ENCODE assay signal across 9 cellular contexts in genomic region chr15:82950746-82951370, GRCh38. TPM values are rescaled to one million over a fixed set of nuclear protein-coding genes. Genes with fewer than 3 reads are reported as not detected.
DNase-seq lines count a peak whose midpoint lies in the region; ATAC-seq and TF ChIP-seq lines count a peak whose summit lies in the region.
"Had no signal": no experiment of that assay in that cellular context is flagged by ENCODE, and none has a peak within 500 bp of the region (broad histone marks: within the 10 kb centered on the region; RNA-seq: fewer than 3 reads in every experiment).

No MANE protein-coding gene starts in this region.

- ATAC-seq in HG02623 (IDR thresholded peaks at IDR 0.05; ENCODE audit: unreplicated experiment) (peak; percentile 45), activated B cell treated with CpG ODN at 0.5 μM for 24 hours (ENCODE audit: low read depth) (peak; percentile 35), gastrocnemius medialis (no peak), HG03280 (IDR thresholded peaks at IDR 0.05; ENCODE audit: unreplicated experiment) (no peak)

- H3K4me3 ChIP-seq in gastrocnemius medialis, result peak overlapping the region; percentile 62 to 75 (median 63)

- TF ChIP-seq POLR2A in gastrocnemius medialis (IDR thresholded peaks at IDR 0.05), result no peak

- peak overlapping the region; percentile 91 to 95 (median 92) for H3K27ac ChIP-seq in gastrocnemius medialis

- DNase-seq in NCI-H2107 treated with DMSO at 0.1 percent for 48 hours (lab: John Stamatoyannopoulos, UW; ENCODE audit: unreplicated experiment) (peak; percentile 22), NCI-H2107 (lab: John Stamatoyannopoulos, UW) (no peak), activated B cell treated with CpG ODN at 0.5 μM for 24 hours (no peak), gastrocnemius medialis (no peak), GF-D8 (lab: John Stamatoyannopoulos, UW) (no peak), activated T-cell treated with anti-CD3 and anti-CD28 coated beads for 4 hours (no peak)

- intact Hi-C loops in activated B cell treated with CpG ODN at 0.5 μM for 24 hours (cut with micrococcal nuclease) (no loop called here), gastrocnemius medialis (cut with DNase I; ENCODE audit: low total_unique reads) (loop anchor here (5.0 kb wide), 1 partner anchor 184 kb away; no protein-coding TSS in a partner anchor)

- H3K27me3 Mint-ChIP-seq in activated B cell treated with CpG ODN at 0.5 μM for 24 hours, result peaks cover 13% of the 10 kb centered on the region
- H3K27me3 Mint-ChIP-seq: type B pancreatic cell had no signal

- POLR2A ChIA-PET in activated B cell treated with CpG ODN at 0.5 μM for 24 hours (lab: Charles Lee), result no interaction called here

- H3K4me3 Mint-ChIP-seq in activated B cell treated with CpG ODN at 0.5 μM for 24 hours, result no peak overlapping the region
- H3K4me3 Mint-ChIP-seq: type B pancreatic cell had no signal

- TF ChIP-seq CTCF in activated B cell treated with CpG ODN at 0.5 μM for 24 hours (IDR thresholded peaks at IDR 0.05) (no peak), gastrocnemius medialis (IDR thresholded peaks at IDR 0.05 in 4 of 5, conservative IDR thresholded peaks at IDR 0.05 in 1 of 5) (no peak)

- no peaks in the 10 kb centered on the region for H3K9me3 ChIP-seq in gastrocnemius medialis

- H3K36me3 Mint-ChIP-seq in activated B cell treated with CpG ODN at 0.5 μM for 24 hours (ENCODE audit: low read depth), result no peaks in the 10 kb centered on the region
- H3K36me3 Mint-ChIP-seq: type B pancreatic cell had no signal

- no peaks in the 10 kb centered on the region for H3K27me3 ChIP-seq in gastrocnemius medialis

- CTCF ChIA-PET in activated B cell treated with CpG ODN at 0.5 μM for 24 hours (lab: Charles Lee), result no interaction called here

- peaks cover 5% of the 10 kb centered on the region for H3K4me1 Mint-ChIP-seq in activated B cell treated with CpG ODN at 0.5 μM for 24 hours

- peaks cover 12 to 52% of the 10 kb centered on the region in 2 donors for H3K4me1 ChIP-seq in gastrocnemius medialis

- H3K9me3 Mint-ChIP-seq in activated B cell treated with CpG ODN at 0.5 μM for 24 hours, result no peaks in the 10 kb centered on the region
- H3K9me3 Mint-ChIP-seq: type B pancreatic cell had no signal

- no peaks in the 10 kb centered on the region for H3K36me3 ChIP-seq in gastrocnemius medialis

- in situ Hi-C loops in gastrocnemius medialis (cut with MboI; ENCODE audit: low sequenced_read_pairs in 4 of 4), result no loop called here

- no peak overlapping the region for H3K27ac Mint-ChIP-seq in activated B cell treated with CpG ODN at 0.5 μM for 24 hours

RNA-seq across cellular contexts. Expression of gene HOMER2, which starts 1.7 kb away (rescaled TPM):
- total RNA-seq in activated B cell treated with CpG ODN at 0.5 μM for 24 hours (9.2 and 9.4 TPM in 2 replicates), gastrocnemius medialis (100 to 1,000 TPM in 2 of 4 donors, 10 to 100 TPM in 2; 51.6 to 132 (median 94.5) TPM)

RNA-seq across cellular contexts. Expression of gene RAMAC, which starts 35.2 kb away (rescaled TPM):
- total RNA-seq in activated B cell treated with CpG ODN at 0.5 μM for 24 hours (23.4 and 24.7 TPM in 2 replicates), gastrocnemius medialis (10 to 100 TPM; 16.4 to 28.0 (median 23.7) TPM)

Comparison
In these comparisons a context has a peak if more than half of its experiments do, and no peak if none do; other contexts are left out.
1. ATAC-seq: peak in HG02623 (single experiment) and activated B cell treated with CpG ODN at 0.5 μM for 24 hours (single experiment); none in gastrocnemius medialis (0 of 2) and HG03280 (single experiment).